ENCODE assay signal across 2 cellular contexts in genomic region chr1:26385063-26385462, GRCh38.
TF ChIP-seq lines count a peak whose summit lies in the region.

No MANE protein-coding gene starts in this region.

TF ChIP-seq in HEK293, 187 proteins besides CTCF, POLR2A, EP300 and RAD21:
- TF ChIP-seq ZNF121 (tag by site-specific recombination; IDR thresholded peaks at IDR 0.05), result 0 out of 2 replicates have a peak, but pooled peaks have one; percentile 32

TF ChIP-seq in HepG2, 621 proteins besides CTCF, POLR2A, EP300 and RAD21:
- TF ChIP-seq ZNF460 (CRISPR knock-in tag; IDR thresholded peaks at IDR 0.05; ENCODE audit: borderline replicate concordance), result peak; percentile 40; the same call in 1 of the 2 replicates
TF ChIP-seq in HepG2: peak in this region for 1; not testable (repeated sequence) for 620.
